8 cellular contexts compared by ENCODE assay signal in genomic region chr14:103793192-103793591, GRCh38. TPM values are rescaled to one million over a fixed set of nuclear protein-coding genes. Genes with fewer than 3 reads are reported as not detected.
DNase-seq lines count a peak whose midpoint lies in the region; ATAC-seq, FAIRE-seq and TF ChIP-seq lines count a peak whose summit lies in the region.
"Not testable (repeated sequence)": the region's sequence is repeated elsewhere in the genome, so short reads cannot be mapped to it uniquely, and the experiment has no call there.

No MANE protein-coding gene starts in this region.

- CTCF ChIA-PET in OCI-LY7 (lab: Charles Lee; ENCODE audit: unreplicated experiment); activated CD8-positive, alpha-beta T cell treated with anti-CD3 and anti-CD28 coated beads, Interleukin-2, amount 10 ng/mL, durations not matched to agents 7 days and 5 days (lab: Charles Lee); HepG2 (lab: Yijun Ruan, JAX; ENCODE audit: low intra/inter-chr PET ratio, low total read pairs): not testable (repeated sequence)
- CTCF ChIA-PET in H1 (lab: Charles Lee; ENCODE audit: partially characterized antibody), result interaction anchor here (0.8 to 2.0 kb wide), 8 partner anchors 10 to 188 kb away, joined by 3 to 6 read pairs (median 3); no protein-coding TSS in a partner anchor

- not testable (repeated sequence) for H4K5ac ChIP-seq in H1 (ENCODE audit: insufficient read length, low read depth, low read length)

- peak; percentile 8 to 23; a peak in 3 of 4 replicates for TF ChIP-seq RAD21 in H1 (IDR thresholded peaks at IDR 0.05 in 1 of 2, conservative IDR thresholded peaks at IDR 0.05 in 1 of 2; ENCODE audit: low read depth in 2 of 2, low read length in 2 of 2)
- TF ChIP-seq RAD21 in HepG2 (CRISPR knock-in tag; IDR thresholded peaks at IDR 0.05), result not testable (repeated sequence)

- not testable (repeated sequence) for H3K9me2 ChIP-seq in Loucy (replicated peaks; ENCODE audit: low read depth, low read length); OCI-LY7 (ENCODE audit: insufficient read depth, low read length)

- not testable (repeated sequence) for H4K8ac ChIP-seq in H1 (ENCODE audit: extremely low read depth, insufficient read depth, low read length)

- not testable (repeated sequence) for H3K9ac ChIP-seq in Loucy (ENCODE audit: low read depth, low read length, poor library complexity, severe bottlenecking); H1 (replicated peaks in 1 of 4; ENCODE audit: extremely low read depth in 1 of 4, low read depth in 3 of 4, low read length in 3 of 4); HepG2 (ENCODE audit: insufficient read depth, low read depth, low read length)

- BruUV-seq in OCI-LY7 (replicated peaks; lab: Mats Ljungman, UMichigan); HepG2 (replicated peaks; lab: Mats Ljungman, UMichigan): not testable (repeated sequence)

- not testable (repeated sequence) for H3K4me1 ChIP-seq in Loucy (ENCODE audit: insufficient read depth, low read length, poor library complexity, severe bottlenecking); OCI-LY7 (ENCODE audit: insufficient read depth, low read length, poor library complexity, severe bottlenecking); H1 (replicated peaks in 1 of 4; ENCODE audit: control insufficient read depth in 3 of 4, insufficient read depth in 4 of 4, low read length in 3 of 4); HepG2 (ENCODE audit: insufficient read depth, low read length)

- not testable (repeated sequence) for H2BK120ac ChIP-seq in H1 (replicated peaks; ENCODE audit: low read depth, low read length)

- H3K79me1 ChIP-seq in H1 (ENCODE audit: low read depth, low read length), result not testable (repeated sequence)

- H3K23me2 ChIP-seq in H1 (ENCODE audit: low read depth, low read length), result not testable (repeated sequence)

- not testable (repeated sequence) for H3K4ac ChIP-seq in H1 (replicated peaks; ENCODE audit: insufficient read length, low read depth, low read length)

- not testable (repeated sequence) for H3K4me2 ChIP-seq in Loucy (ENCODE audit: low read depth, low read length, poor library complexity, severe bottlenecking); OCI-LY7 (ENCODE audit: low read length); H1 (ENCODE audit: insufficient read depth in 1 of 2, low read depth in 2 of 2, low read length in 2 of 2); HepG2 (ENCODE audit: low read depth, low read length)

- H3K4me3 ChIP-seq in AG09309 (ENCODE audit: control insufficient read depth, low read depth, low read length); Loucy (ENCODE audit: low read length, poor library complexity, severe bottlenecking); OCI-LY7 (ENCODE audit: low read depth, low read length, poor library complexity, severe bottlenecking); H1 (ENCODE audit: extremely low read depth in 1 of 4, insufficient read depth in 2 of 4, low read depth in 3 of 4, low read length in 4 of 4); HepG2 (replicated peaks in 1 of 3; ENCODE audit: insufficient read depth in 1 of 3, low read depth in 2 of 3, low read length in 3 of 3): not testable (repeated sequence)

- not testable (repeated sequence) for DNase-seq in AG09309 (ENCODE audit: low read depth); GM13976 (ENCODE audit: low spot score); H1 (ENCODE audit: low read depth in 1 of 2, low spot score in 2 of 2); HepG2 (ENCODE audit: low spot score); type B pancreatic cell (ENCODE audit: extremely low spot score, unreplicated experiment)
- peak; percentile 54 for DNase-seq in OCI-LY7 (ENCODE audit: low spot score)
- peak; percentile 22 for DNase-seq in activated CD8-positive, alpha-beta T cell treated with anti-CD3 and anti-CD28 coated beads, Interleukin-2, amount 10 ng/mL, durations not matched to agents 7 days and 5 days

- peaks cover 14% of the 10 kb centered on the region; the same call in 1 of the 2 replicates for H3K36me3 ChIP-seq in Loucy (ENCODE audit: insufficient read depth, low read length)
- not testable (repeated sequence) for H3K36me3 ChIP-seq in OCI-LY7 (ENCODE audit: insufficient read depth, low read length); H1 (ENCODE audit: control insufficient read depth in 2 of 4, insufficient read depth in 4 of 4, low read length in 3 of 4); HepG2 (replicated peaks in 1 of 2; ENCODE audit: control insufficient read depth in 1 of 2, insufficient read depth in 2 of 2, low read length in 2 of 2)

- not testable (repeated sequence) for H2BK15ac ChIP-seq in H1 (ENCODE audit: low read length)

- H3K27ac Mint-ChIP-seq in activated CD8-positive, alpha-beta T cell treated with anti-CD3 and anti-CD28 coated beads, Interleukin-2, amount 10 ng/mL, durations not matched to agents 7 days and 5 days; type B pancreatic cell: not testable (repeated sequence)

- H3F3A ChIP-seq in Loucy (ENCODE audit: low read depth), result not testable (repeated sequence)

- peak; percentile 7 for TF ChIP-seq CTCF in AG09309 (IDR thresholded peaks at IDR 0.05; ENCODE audit: control insufficient read depth, insufficient read depth, low read depth, low read length, missing control alignments)
- peak; percentile 19 for TF ChIP-seq CTCF in GM13976 (IDR thresholded peaks at IDR 0.05; ENCODE audit: borderline replicate concordance, control extremely low read depth, extremely low read depth, insufficient read depth, missing control alignments)
- TF ChIP-seq CTCF in Loucy (conservative IDR thresholded peaks at IDR 0.05; ENCODE audit: low read length), result peak; percentile 34; the same call in 1 of the 2 replicates
- TF ChIP-seq CTCF in OCI-LY7 (conservative IDR thresholded peaks at IDR 0.05; ENCODE audit: low read length), result peak; percentile 70
- TF ChIP-seq CTCF in H1 (IDR thresholded peaks at IDR 0.05; ENCODE audit: control extremely low read depth in 1 of 3, insufficient read depth in 1 of 3, low read depth in 1 of 3, low read length in 3 of 3), result peak; percentile 10 to 29 (median 10); a peak in 3 of 4 replicates
- TF ChIP-seq CTCF in HepG2 (CRISPR knock-in tag; IDR thresholded peaks at IDR 0.05), result not testable (repeated sequence)
- peak; percentile 23 for TF ChIP-seq CTCF in type B pancreatic cell (conservative IDR thresholded peaks at IDR 0.05)

- H3K36me3 Mint-ChIP-seq in activated CD8-positive, alpha-beta T cell treated with anti-CD3 and anti-CD28 coated beads, Interleukin-2, amount 10 ng/mL, durations not matched to agents 7 days and 5 days (ENCODE audit: low read depth); type B pancreatic cell: not testable (repeated sequence)

- H3K56ac ChIP-seq in H1 (replicated peaks; ENCODE audit: insufficient read length, low read depth, low read length), result not testable (repeated sequence)

- not testable (repeated sequence) for H3K27ac ChIP-seq in OCI-LY7 (ENCODE audit: low read depth, low read length, poor library complexity, severe bottlenecking); H1 (ENCODE audit: low read depth, low read length); HepG2 (ENCODE audit: extremely low read length, insufficient read depth, low read length)

- intact Hi-C loops in OCI-LY7 (cut with micrococcal nuclease; ENCODE audit: unreplicated experiment), result loop anchor here (1.0 kb wide), 1 partner anchor 221 kb away; no protein-coding TSS in a partner anchor
- intact Hi-C loops in HepG2 (cut with micrococcal nuclease; ENCODE audit: unreplicated experiment), result not testable (repeated sequence)

- H3K9me3 Mint-ChIP-seq in activated CD8-positive, alpha-beta T cell treated with anti-CD3 and anti-CD28 coated beads, Interleukin-2, amount 10 ng/mL, durations not matched to agents 7 days and 5 days (ENCODE audit: insufficient read depth); type B pancreatic cell: not testable (repeated sequence)

- not testable (repeated sequence) for H3K27me3 ChIP-seq in Loucy (ENCODE audit: insufficient read depth, low read length, poor library complexity, severe bottlenecking); H1 (replicated peaks in 1 of 4; ENCODE audit: control insufficient read depth in 3 of 4, extremely low read depth in 1 of 4, insufficient read depth in 3 of 4, low read length in 3 of 4); HepG2 (ENCODE audit: control insufficient read depth in 1 of 2, insufficient read depth in 2 of 2, low read length in 2 of 2)

- not testable (repeated sequence) for H3K79me2 ChIP-seq in Loucy (ENCODE audit: insufficient read depth, low read length); OCI-LY7 (ENCODE audit: insufficient read depth, low read depth, low read length); H1 (ENCODE audit: control insufficient read depth in 1 of 2, insufficient read depth in 2 of 2, low read length in 2 of 2); HepG2 (ENCODE audit: insufficient read depth, low read length)

- H3K9me3 ChIP-seq in Loucy (ENCODE audit: insufficient read depth, low read depth, low read length); OCI-LY7 (ENCODE audit: low read length); H1 (ENCODE audit: insufficient read depth in 2 of 2, low read depth in 1 of 2, low read length in 1 of 2); HepG2 (ENCODE audit: low read length): not testable (repeated sequence)

- not testable (repeated sequence) for H3K27me3 Mint-ChIP-seq in activated CD8-positive, alpha-beta T cell treated with anti-CD3 and anti-CD28 coated beads, Interleukin-2, amount 10 ng/mL, durations not matched to agents 7 days and 5 days (ENCODE audit: low read depth); type B pancreatic cell

- not testable (repeated sequence) for H3K18ac ChIP-seq in H1 (ENCODE audit: extremely low read depth, low read length)

- not testable (repeated sequence) for TF ChIP-seq EP300 in H1 (IDR thresholded peaks at IDR 0.05; ENCODE audit: borderline replicate concordance in 1 of 2, low read depth in 2 of 2, low read length in 2 of 2); HepG2 (IDR thresholded peaks at IDR 0.05; ENCODE audit: low read depth in 2 of 2, low read length in 2 of 2); HepG2 (CRISPR knock-in tag; IDR thresholded peaks at IDR 0.05; ENCODE audit: borderline replicate concordance)

- H2AFZ ChIP-seq in Loucy (ENCODE audit: low read length); OCI-LY7 (ENCODE audit: low read length); H1 (ENCODE audit: low read length); HepG2 (ENCODE audit: low read length): not testable (repeated sequence)

- H3K23ac ChIP-seq in H1 (ENCODE audit: insufficient read length), result not testable (repeated sequence)

- H2BK20ac ChIP-seq in H1 (ENCODE audit: low read length), result not testable (repeated sequence)

- not testable (repeated sequence) for H2BK5ac ChIP-seq in H1 (ENCODE audit: low read depth, low read length)

- not testable (repeated sequence) for H3K4me3 Mint-ChIP-seq in activated CD8-positive, alpha-beta T cell treated with anti-CD3 and anti-CD28 coated beads, Interleukin-2, amount 10 ng/mL, durations not matched to agents 7 days and 5 days; type B pancreatic cell

- not testable (repeated sequence) for H4K91ac ChIP-seq in H1 (replicated peaks; ENCODE audit: insufficient read length, low read length)

- FAIRE-seq in H1 (lab: Jason Lieb, UNC); HepG2 (lab: Jason Lieb, UNC): not testable (repeated sequence)

- not testable (repeated sequence) for H3K14ac ChIP-seq in H1 (ENCODE audit: insufficient read length)

- POLR2A ChIA-PET in OCI-LY7 (lab: Charles Lee); H1 (lab: Charles Lee; ENCODE audit: partially characterized antibody); HepG2 (lab: Yijun Ruan, JAX): not testable (repeated sequence)
- POLR2A ChIA-PET in activated CD8-positive, alpha-beta T cell treated with anti-CD3 and anti-CD28 coated beads, Interleukin-2, amount 10 ng/mL, durations not matched to agents 7 days and 5 days (lab: Charles Lee), result interaction anchor here (0.7 kb wide), 1 partner anchor 77 kb away, joined by 3 read pairs; the partner anchor contains the start of gene ZFYVE21

- H3K4me1 Mint-ChIP-seq in activated CD8-positive, alpha-beta T cell treated with anti-CD3 and anti-CD28 coated beads, Interleukin-2, amount 10 ng/mL, durations not matched to agents 7 days and 5 days (ENCODE audit: low read depth); type B pancreatic cell (ENCODE audit: unreplicated experiment): not testable (repeated sequence)

- H4K20me1 ChIP-seq in Loucy (ENCODE audit: insufficient read depth, low read length, poor library complexity, severe bottlenecking); OCI-LY7 (ENCODE audit: insufficient read depth, low read length); H1 (replicated peaks in 1 of 2; ENCODE audit: control insufficient read depth in 1 of 2, insufficient read depth in 2 of 2, low read length in 2 of 2); HepG2 (ENCODE audit: insufficient read depth, low read length): not testable (repeated sequence)

- H2AK5ac ChIP-seq in H1 (ENCODE audit: low read depth, low read length), result not testable (repeated sequence)

- in situ Hi-C loops in GM13976 (cut with MboI; ENCODE audit: low sequenced_read_pairs, unreplicated experiment); HepG2 (cut with HindIII; ENCODE audit: extremely low pct_ligation_motif_present, low pct_unique_long_range_greater_than_20kb): not testable (repeated sequence)

- ATAC-seq in activated CD8-positive, alpha-beta T cell treated with anti-CD3 and anti-CD28 coated beads, Interleukin-2, amount 10 ng/mL, durations not matched to agents 7 days and 5 days; HepG2: not testable (repeated sequence)

- H2BK12ac ChIP-seq in H1 (ENCODE audit: low read depth, low read length), result not testable (repeated sequence)

- not testable (repeated sequence) for TF ChIP-seq POLR2A in H1 (IDR thresholded peaks at IDR 0.05; ENCODE audit: control extremely low read depth in 1 of 2, low read depth in 2 of 2, low read length in 2 of 2); HepG2 (IDR thresholded peaks at IDR 0.05; ENCODE audit: insufficient read depth in 1 of 2, low read depth in 2 of 2, low read length in 2 of 2)

RNA-seq across cellular contexts. Expression of gene PPP1R13B, which starts 54.2 kb away (rescaled TPM):
- 8.2 and 9.7 TPM in 2 replicates for total RNA-seq in OCI-LY7 (2014; rRNA removed; shearing (Covaris generic))
- total RNA-seq in OCI-LY7 (2022), result 13.1 and 18.9 TPM in 2 replicates
- total RNA-seq in activated CD8-positive, alpha-beta T cell treated with anti-CD3 and anti-CD28 coated beads, Interleukin-2, amount 10 ng/mL, durations not matched to agents 7 days and 5 days, result 10 to 100 TPM; 11.9 to 12.6 TPM
- total RNA-seq in H1 (2021; fragmentation: NEBNext Ultra II Directional; extraction: Animal tissue kit (Norgen Biotek cat#: 25700)), result 8.9 and 9.7 TPM in 2 replicates
- polyA plus RNA-seq in H1 (2011; rRNA removed), result 2.6 and 4.5 TPM in 2 replicates
- polyA plus RNA-seq in H1 (2011; cell fraction: cytosol; rRNA removed), result 2.7 TPM
- 9.9 TPM for polyA plus RNA-seq in H1 (2011; cell fraction: nucleus; rRNA removed)
- 5.3 to 8.0 TPM (median 5.5 TPM) in 4 replicates for polyA plus RNA-seq in H1 (2012, experiment 1 of 2)
- 2.4 TPM for polyA plus RNA-seq in H1 (2012, experiment 2 of 2)
- polyA plus RNA-seq in H1 (2013, experiment 1 of 2), result 4.8 TPM
- polyA plus RNA-seq in H1 (2013, experiment 2 of 2), result 5.1 TPM
- 5.4 and 9.3 TPM in 2 replicates for polyA minus RNA-seq in H1 (2011; rRNA and poly(A)+ RNA removed)
- 5.7 TPM for polyA minus RNA-seq in H1 (2011; cell fraction: cytosol; rRNA and poly(A)+ RNA removed)
- polyA minus RNA-seq in H1 (2011; cell fraction: nucleus; rRNA and poly(A)+ RNA removed), result 7.7 TPM
- 5.3 and 9.4 TPM in 2 replicates for total RNA-seq in HepG2 (2016; rRNA removed; fragmentation: Illumina TruSeq; extraction: Trizol)
- 36.5 and 44.3 TPM in 2 replicates for total RNA-seq in HepG2 (2016; cell fraction: cytosol; rRNA removed; fragmentation: Illumina TruSeq; extraction: Trizol; ENCODE audit: low read depth)
- total RNA-seq in HepG2 (2016; cell fraction: insoluble cytoplasmic fraction; rRNA removed; fragmentation: Illumina TruSeq; extraction: Trizol), result 5.9 and 7.8 TPM in 2 replicates
- total RNA-seq in HepG2 (2016; cell fraction: membrane; rRNA removed; fragmentation: Illumina TruSeq; extraction: Trizol), result 11.4 and 12.4 TPM in 2 replicates
- 13.0 and 13.3 TPM in 2 replicates for total RNA-seq in HepG2 (2016; cell fraction: nucleus; rRNA removed; fragmentation: Illumina TruSeq; extraction: Trizol)
- 4.6 and 5.3 TPM in 2 replicates for polyA plus RNA-seq in HepG2 (2011; rRNA removed)
- 2.9 and 3.0 TPM in 2 replicates for polyA plus RNA-seq in HepG2 (2011; cell fraction: cytosol; rRNA removed)
- 20.9 and 24.0 TPM in 2 replicates for polyA plus RNA-seq in HepG2 (2011; cell fraction: nucleus; rRNA removed)
- polyA plus RNA-seq in HepG2 (2012), result 5.1 and 6.3 TPM in 2 replicates
- 2.2 and 2.3 TPM in 2 replicates for polyA plus RNA-seq in HepG2 (2016; cell fraction: cytosol; fragmentation: Illumina TruSeq; extraction: Trizol; ENCODE audit: low read depth)
- polyA plus RNA-seq in HepG2 (2016; cell fraction: insoluble cytoplasmic fraction; fragmentation: Illumina TruSeq; extraction: Trizol; ENCODE audit: low read depth), result 4.2 and 6.1 TPM in 2 replicates
- polyA plus RNA-seq in HepG2 (2016; cell fraction: membrane; fragmentation: Illumina TruSeq; extraction: Trizol; ENCODE audit: low read depth), result 4.0 and 4.8 TPM in 2 replicates
- polyA plus RNA-seq in HepG2 (2016; cell fraction: nucleus; fragmentation: Illumina TruSeq; extraction: Trizol; ENCODE audit: insufficient read depth, low read depth), result 33.9 and 35.1 TPM in 2 replicates
- 8.5 and 13.6 TPM in 2 replicates for polyA minus RNA-seq in HepG2 (2011; rRNA and poly(A)+ RNA removed; ENCODE audit: low replicate concordance)
- 2.9 and 4.5 TPM in 2 replicates for polyA minus RNA-seq in HepG2 (2011; cell fraction: cytosol; rRNA and poly(A)+ RNA removed)
- 14.5 and 21.1 TPM in 2 replicates for polyA minus RNA-seq in HepG2 (2011; cell fraction: nucleus; rRNA and poly(A)+ RNA removed)
- 20.4 and 42.0 TPM in 2 replicates for total RNA-seq in type B pancreatic cell (ENCODE audit: low replicate concordance)
